In genomic region chr3:133805384-133805701, GRCh38 we compare ENCODE assay signal across 8 cellular contexts. TPM values are rescaled to one million over a fixed set of nuclear protein-coding genes. Genes with fewer than 3 reads are reported as not detected.
DNase-seq lines count a peak whose midpoint lies in the region; ATAC-seq, FAIRE-seq and TF ChIP-seq lines count a peak whose summit lies in the region.

No MANE protein-coding gene starts in this region.

- no peak for TF ChIP-seq EP300 in transverse colon (IDR thresholded peaks at IDR 0.05; ENCODE audit: low read depth)

- peaks cover 24% of the 10 kb centered on the region for H3K36me3 Mint-ChIP-seq in activated T-cell treated with anti-CD3 and anti-CD28 coated beads, Interleukin-2, amount 50 U/mL, for 4 hours (ENCODE audit: insufficient read depth)
- H3K36me3 Mint-ChIP-seq in astrocyte (ENCODE audit: low read depth, unreplicated experiment), result no peaks in the 10 kb centered on the region

- no peak for FAIRE-seq in astrocyte (lab: Jason Lieb, UNC)

- no peaks in the 10 kb centered on the region for H3K9me3 Mint-ChIP-seq in activated T-cell treated with anti-CD3 and anti-CD28 coated beads, Interleukin-2, amount 50 U/mL, for 4 hours
- H3K9me3 Mint-ChIP-seq in astrocyte (ENCODE audit: unreplicated experiment), result no peaks in the 10 kb centered on the region

- H4K20me1 ChIP-seq in astrocyte (ENCODE audit: insufficient read depth, low read length), result peaks cover 9% of the 10 kb centered on the region

- DNase-seq in activated T-cell treated with anti-CD3 and anti-CD28 coated beads, Interleukin-2, amount 50 U/mL, for 4 hours, result no peak
- DNase-seq in activated T-cell treated with anti-CD3 and anti-CD28 coated beads, Interleukin-2, amount 50 U/mL, for 48 hours, result no peak
- DNase-seq in astrocyte (ENCODE audit: low read depth) (no peak), lower leg skin (ENCODE audit: low spot score in 2 of 2) (no peak), transverse colon (no peak), GDM1 (lab: John Stamatoyannopoulos, UW) (no peak)

- H3K9me3 ChIP-seq in astrocyte (ENCODE audit: insufficient read depth, low read depth, low read length), result no peaks in the 10 kb centered on the region
- no peaks in the 10 kb centered on the region for H3K9me3 ChIP-seq in transverse colon

- TF ChIP-seq POLR2A in lower leg skin (IDR thresholded peaks at IDR 0.05) (no peak), transverse colon (IDR thresholded peaks at IDR 0.05) (no peak)

- H2AFZ ChIP-seq in astrocyte (ENCODE audit: low read depth, low read length), result peak overlapping the region; percentile 91

- peak overlapping the region; percentile 95 for H3K4me3 ChIP-seq in astrocyte (ENCODE audit: insufficient read depth, low read depth, low read length)
- peak overlapping the region; percentile 89 for H3K4me3 ChIP-seq in lower leg skin (ENCODE audit: low read depth, poor library complexity, severe bottlenecking)
- H3K4me3 ChIP-seq in transverse colon, result peak overlapping the region in 3 of 4 donors; percentile 87 to 97 (median 90)

- in situ Hi-C loops in transverse colon (cut with MboI; ENCODE audit: low pct_ligation_motif_present in 1 of 4, low pct_unique_long_range_greater_than_20kb in 1 of 4, low sequenced_read_pairs in 3 of 4), result no loop called here

- H3K27me3 Mint-ChIP-seq in activated T-cell treated with anti-CD3 and anti-CD28 coated beads, Interleukin-2, amount 50 U/mL, for 4 hours (ENCODE audit: low read depth), result peaks cover 6% of the 10 kb centered on the region
- peaks cover 13% of the 10 kb centered on the region for H3K27me3 Mint-ChIP-seq in astrocyte (ENCODE audit: low read depth, unreplicated experiment)

- H3K36me3 ChIP-seq in astrocyte (ENCODE audit: insufficient read depth, low read length) (peaks cover 12% of the 10 kb centered on the region), transverse colon (peaks cover 0 to 4% (median 0%) of the 10 kb centered on the region in 4 donors)

- intact Hi-C loops in lower leg skin (cut with DNase I; ENCODE audit: low total_unique reads) (no loop called here), transverse colon (cut with DNase I; ENCODE audit: low total_unique reads) (no loop called here)

- 15 to 18% methylated on average over 15 of the region's 15 CpGs for WGBS in lower leg skin, 2 donors
- 16% methylated on average over 15 of the region's 15 CpGs; no CpG with 5 or more reads in 1 of the 2 donors for WGBS in transverse colon (ENCODE audit: low coverage in 1 of 2), 2 donors

- H3K4me3 Mint-ChIP-seq in activated T-cell treated with anti-CD3 and anti-CD28 coated beads, Interleukin-2, amount 50 U/mL, for 4 hours, result peak overlapping the region; percentile 98
- peak overlapping the region; percentile 98 for H3K4me3 Mint-ChIP-seq in astrocyte (ENCODE audit: unreplicated experiment)

- peak overlapping the region; percentile 36 for H3K27ac Mint-ChIP-seq in astrocyte (ENCODE audit: unreplicated experiment)

- ATAC-seq in activated T-cell treated with anti-CD3 and anti-CD28 coated beads, Interleukin-2, amount 50 U/mL, for 4 hours, result no peak
- ATAC-seq in HG02763 (IDR thresholded peaks at IDR 0.05; ENCODE audit: unreplicated experiment) (no peak), HG03442 (IDR thresholded peaks at IDR 0.05; ENCODE audit: unreplicated experiment) (no peak)

- peaks cover 5% of the 10 kb centered on the region for H3K4me1 ChIP-seq in astrocyte (ENCODE audit: insufficient read depth, low read length)
- H3K4me1 ChIP-seq in transverse colon, result peaks cover 0 to 15% (median 8%) of the 10 kb centered on the region in 4 donors

- H3K9ac ChIP-seq in astrocyte (ENCODE audit: low read length), result peak overlapping the region; percentile 89

- H3K27ac ChIP-seq in astrocyte (ENCODE audit: low read depth, low read length), result no peak overlapping the region
- H3K27ac ChIP-seq in transverse colon, result peak overlapping the region in 3 of 4 donors; percentile 80 to 84 (median 83)

- H3K79me2 ChIP-seq in astrocyte (ENCODE audit: insufficient read depth, low read length), result peaks cover 30% of the 10 kb centered on the region

- no peak for TF ChIP-seq CTCF in astrocyte (IDR thresholded peaks at IDR 0.05; ENCODE audit: insufficient read depth, low read depth, low read length)
- no peak for TF ChIP-seq CTCF in lower leg skin (IDR thresholded peaks at IDR 0.05)
- TF ChIP-seq CTCF in transverse colon (IDR thresholded peaks at IDR 0.05), result no peak

- H3K27me3 ChIP-seq in astrocyte (ENCODE audit: insufficient read depth, low read length) (peaks cover 3% of the 10 kb centered on the region), transverse colon (no peaks in the 10 kb centered on the region)

- peak overlapping the region; percentile 93 for H3K4me2 ChIP-seq in astrocyte (ENCODE audit: low read length)

- H3K4me1 Mint-ChIP-seq in activated T-cell treated with anti-CD3 and anti-CD28 coated beads, Interleukin-2, amount 50 U/mL, for 4 hours (ENCODE audit: low read depth), result peaks cover 31% of the 10 kb centered on the region
- H3K4me1 Mint-ChIP-seq in astrocyte (ENCODE audit: low read depth, unreplicated experiment), result no peaks in the 10 kb centered on the region

RNA-seq across cellular contexts. Expression of gene SRPRB, which starts 0.3 kb away (rescaled TPM):
- total RNA-seq in activated T-cell treated with anti-CD3 and anti-CD28 coated beads, Interleukin-2, amount 50 U/mL, for 4 hours, result 100 to 1,000 TPM; 156 to 169 (median 166) TPM
- total RNA-seq in astrocyte (83.8 and 99.4 TPM in 2 replicates), lower leg skin (10 to 100 TPM; 20.0 to 25.6 (median 20.7) TPM), transverse colon (10 to 100 TPM in 2 of 4 donors, 1 to 10 TPM in 2; 1.5 to 14.6 (median 8.1) TPM)

RNA-seq across cellular contexts. Expression of gene TF, which starts 59.1 kb away (rescaled TPM):
- 1 to 10 TPM; 3.7 to 8.2 (median 7.9) TPM for total RNA-seq in activated T-cell treated with anti-CD3 and anti-CD28 coated beads, Interleukin-2, amount 50 U/mL, for 4 hours
- total RNA-seq in astrocyte, result 0.34 and 1.3 TPM in 2 replicates
- total RNA-seq in lower leg skin, result 1 to 10 TPM; 1.9 to 8.8 (median 3.9) TPM
- 1 to 10 TPM in 2 of 4 donors, under 1 TPM in 1, not detected in 1; 0.96 to 7.1 (median 1.1) TPM for total RNA-seq in transverse colon
